Comparison of ENCODE assay signal across 12 cellular contexts in the genomic region with DNA sequence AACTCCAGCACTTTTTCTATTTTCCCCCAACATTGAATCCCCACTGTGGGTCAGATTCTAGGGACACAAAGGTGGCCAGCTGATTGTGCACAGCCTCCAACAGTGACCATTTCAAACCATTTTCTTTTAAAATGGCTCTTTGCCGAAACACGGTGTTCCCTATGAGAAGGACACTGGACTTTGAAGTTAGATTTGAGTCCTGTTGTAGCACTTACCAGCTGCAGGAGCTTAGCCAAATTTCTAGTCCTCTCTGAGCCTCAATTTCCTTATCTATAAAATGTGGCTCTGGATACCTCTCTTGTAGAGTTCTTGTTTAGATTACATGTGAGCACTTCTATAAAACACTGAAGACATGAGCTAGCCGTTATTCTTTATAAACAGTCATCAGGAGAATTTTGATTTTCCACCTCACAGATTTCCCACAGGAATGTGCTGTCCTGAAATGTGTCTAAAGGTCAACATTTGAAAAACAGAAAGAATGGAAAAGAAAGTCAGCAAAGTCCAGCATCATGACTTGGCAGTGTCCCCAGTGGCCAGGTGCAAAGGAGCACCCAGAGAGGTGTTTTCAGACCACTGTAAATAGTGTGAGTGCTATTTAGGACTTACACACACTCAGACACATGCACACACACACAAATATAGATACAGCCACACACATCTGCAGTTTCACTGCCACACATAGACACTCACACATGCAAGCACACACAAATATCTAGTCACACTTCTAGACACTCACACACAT. TPM values are rescaled to one million over a fixed set of nuclear protein-coding genes. Genes with fewer than 3 reads are reported as not detected.
A peak's percentile ranks its signal among the peaks of the same experiment; 100 is the strongest.
DNase-seq lines count a peak whose midpoint lies in the region; ATAC-seq, FAIRE-seq and TF ChIP-seq lines count a peak whose summit lies in the region.
"Not testable (repeated sequence)": the region's sequence is repeated elsewhere in the genome, so short reads cannot be mapped to it uniquely, and the experiment has no call there.
"Had no signal": no experiment of that assay in that cellular context is flagged by ENCODE, and none has a peak within 500 bp of the region (broad histone marks: within the 10 kb centered on the region; RNA-seq: fewer than 3 reads in every experiment).

No MANE protein-coding gene starts in this region.

- not testable (repeated sequence) for H3K4me3 ChIP-seq in body of pancreas, right lobe of liver

- TF ChIP-seq POLR2A in body of pancreas (IDR thresholded peaks at IDR 0.05); right lobe of liver (IDR thresholded peaks at IDR 0.05): not testable (repeated sequence)

- H3K9me3 ChIP-seq in body of pancreas, right lobe of liver: not testable (repeated sequence)

- peak; percentile 76 for ATAC-seq in body of pancreas
- peak; percentile 56 for ATAC-seq in left lobe of liver
- ATAC-seq in right lobe of liver = peak; percentile 59 to 74 (median 62)

- DNase-seq in RCC 7860 (ENCODE audit: low spot score); body of pancreas; left lobe of liver (ENCODE audit: low spot score); right lobe of liver; urothelium cell line (ENCODE audit: low spot score): not testable (repeated sequence)

- WGBS in body of pancreas, 2 donors = no CpG with 5 or more reads among the region's 3 CpGs
- no CpG with 5 or more reads among the region's 3 CpGs for WGBS in right lobe of liver (ENCODE audit: insufficient coverage, low coverage, low lambda C conversion rate, missing lambda C conversion rate)

- H3K4me1 ChIP-seq in body of pancreas, right lobe of liver: not testable (repeated sequence)

- not testable (repeated sequence) for H3K36me3 ChIP-seq in body of pancreas (replicated peaks in 1 of 2; ENCODE audit: insufficient read depth in 1 of 2, low read depth in 2 of 2); right lobe of liver

- intact Hi-C loops in body of pancreas (cut with DNase I); right lobe of liver (cut with DNase I): not testable (repeated sequence)

- H3K27me3 ChIP-seq in body of pancreas, right lobe of liver: not testable (repeated sequence)

- FAIRE-seq in RCC 7860 (lab: Jason Lieb, UNC) (peak; percentile 79), urothelium cell line (lab: Jason Lieb, UNC) (peak; percentile 37)

- TF ChIP-seq CTCF in body of pancreas (IDR thresholded peaks at IDR 0.05); right lobe of liver (IDR thresholded peaks at IDR 0.05): not testable (repeated sequence)

- H3K27ac ChIP-seq in body of pancreas, right lobe of liver: not testable (repeated sequence)

RNA-seq across cellular contexts. Expression of gene ACSM2A, which starts 4.5 kb away (rescaled TPM):
- not detected for total RNA-seq in body of pancreas
- 359 TPM for total RNA-seq in left lobe of liver
- total RNA-seq in right lobe of liver = 100 to 1,000 TPM; 120 to 532 (median 241) TPM
- total RNA-seq: A673; CD4-positive, alpha-beta memory T cell; CD4-positive, CD25-positive, alpha-beta regulatory T cell; CD8-positive, alpha-beta memory T cell; Daoy; G401; GM12878 had no signal

RNA-seq across cellular contexts. Expression of gene ACSM5, which starts 37.5 kb away (rescaled TPM):
- total RNA-seq in body of pancreas (10 to 100 TPM in 1 of 2 donors, 1 to 10 TPM in 1; 2.3 to 11.5 TPM), left lobe of liver (228 TPM), right lobe of liver (100 to 1,000 TPM in 4 of 6 experiments, 10 to 100 TPM in 2; 45.8 to 231 (median 151) TPM)
- total RNA-seq: A673; CD4-positive, alpha-beta memory T cell; CD4-positive, CD25-positive, alpha-beta regulatory T cell; CD8-positive, alpha-beta memory T cell; G401 had no signal

RNA-seq across cellular contexts. Expression of gene PDILT, which starts 42.3 kb away (rescaled TPM):
- total RNA-seq in body of pancreas (not detected), left lobe of liver (not detected), right lobe of liver (not detected)
- total RNA-seq: A673; CD4-positive, alpha-beta memory T cell; CD4-positive, CD25-positive, alpha-beta regulatory T cell; CD8-positive, alpha-beta memory T cell; Daoy; G401; GM12878 had no signal

Comparison
In these comparisons a context has a peak if more than half of its experiments do, and no peak if none do; other contexts are left out.
1. RNA of gene ACSM2A, which starts 4.5 kb away (total RNA-seq): 359 TPM in left lobe of liver (single experiment) and 120 to 532 TPM in right lobe of liver; not detected in body of pancreas; every median in the first group is over 100 times any median in the second.
2. Peak in every context shown above with its lines, with median percentiles within 50 percentile points of each other: ATAC-seq.